11 cellular contexts compared by ENCODE assay signal in the genomic region with DNA sequence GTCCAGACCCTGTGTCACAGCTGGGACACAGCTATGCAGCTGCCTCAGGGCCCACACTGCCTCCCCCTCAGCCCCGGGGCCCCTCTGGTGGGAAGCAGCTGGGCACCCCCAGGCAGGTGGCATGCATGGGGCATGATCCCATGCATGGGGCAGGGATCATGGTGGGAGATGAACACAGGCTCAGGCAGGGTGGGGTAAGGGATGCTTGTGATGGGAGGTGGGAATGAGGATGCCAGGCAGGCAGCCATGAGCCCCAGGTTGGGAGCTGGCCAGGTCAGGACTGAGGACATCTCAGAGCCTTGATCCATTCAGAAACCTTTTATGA. TPM values are rescaled to one million over a fixed set of nuclear protein-coding genes. Genes with fewer than 3 reads are reported as not detected.
A peak's percentile ranks its signal among the peaks of the same experiment; 100 is the strongest.
DNase-seq lines count a peak whose midpoint lies in the region; ATAC-seq and TF ChIP-seq lines count a peak whose summit lies in the region.
"Had no signal": no experiment of that assay in that cellular context is flagged by ENCODE, and none has a peak within 500 bp of the region (broad histone marks: within the 10 kb centered on the region; RNA-seq: fewer than 3 reads in every experiment).

No MANE protein-coding gene starts in this region.

- no peaks in the 10 kb centered on the region for H3K9me3 Mint-ChIP-seq in CD8-positive, alpha-beta memory T cell
- H3K9me3 Mint-ChIP-seq in effector memory CD8-positive, alpha-beta T cell = no peaks in the 10 kb centered on the region
- H3K9me3 Mint-ChIP-seq in nephron progenitor cell = no peaks in the 10 kb centered on the region
- H3K9me3 Mint-ChIP-seq: activated T-cell treated with anti-CD3 and anti-CD28 coated beads, Interleukin-2, amount 50 U/mL, for 4 hours had no signal

- H3K36me3 Mint-ChIP-seq in CD8-positive, alpha-beta memory T cell = peaks cover 0 to 69% (median 7%) of the 10 kb centered on the region in 3 donors
- H3K36me3 Mint-ChIP-seq in effector memory CD8-positive, alpha-beta T cell (ENCODE audit: insufficient read depth) = peaks cover 52% of the 10 kb centered on the region
- H3K36me3 Mint-ChIP-seq in nephron progenitor cell (ENCODE audit: low read depth) = peaks cover 13% of the 10 kb centered on the region

- CTCF ChIA-PET in CD8-positive, alpha-beta memory T cell (lab: Charles Lee) = interaction anchor here (0.9 to 27.7 kb wide), 4 partner anchors 14 to 70 kb away, joined by 3 to 485 read pairs (median 6); no protein-coding TSS in a partner anchor

- peak overlapping the region in 4 of 7 donors; percentile 22 to 76 (median 48) for H3K4me3 Mint-ChIP-seq in CD8-positive, alpha-beta memory T cell
- H3K4me3 Mint-ChIP-seq in effector memory CD8-positive, alpha-beta T cell = peak overlapping the region; percentile 42 to 49
- no peak overlapping the region for H3K4me3 Mint-ChIP-seq in nephron progenitor cell
- H3K4me3 Mint-ChIP-seq: activated T-cell treated with anti-CD3 and anti-CD28 coated beads, Interleukin-2, amount 50 U/mL, for 4 hours had no signal

- no peaks in the 10 kb centered on the region for H3K27me3 Mint-ChIP-seq in CD8-positive, alpha-beta memory T cell
- no peaks in the 10 kb centered on the region for H3K27me3 Mint-ChIP-seq in effector memory CD8-positive, alpha-beta T cell
- H3K27me3 Mint-ChIP-seq in nephron progenitor cell (ENCODE audit: low read depth, poor library complexity) = peaks cover 7% of the 10 kb centered on the region

- H3K4me1 Mint-ChIP-seq in CD8-positive, alpha-beta memory T cell = peaks cover 83 to 96% (median 94%) of the 10 kb centered on the region in 3 donors
- peaks cover 64 to 73% of the 10 kb centered on the region in 2 donors for H3K4me1 Mint-ChIP-seq in effector memory CD8-positive, alpha-beta T cell (ENCODE audit: low read depth in 2 of 2)
- peaks cover 64% of the 10 kb centered on the region for H3K4me1 Mint-ChIP-seq in nephron progenitor cell

- no peaks in the 10 kb centered on the region for H3K9me3 ChIP-seq in CD8-positive, alpha-beta memory T cell (ENCODE audit: low read length)
- H3K9me3 ChIP-seq in RWPE2 (ENCODE audit: severe bottlenecking) (no peaks in the 10 kb centered on the region), sigmoid colon (no peaks in the 10 kb centered on the region)
- H3K9me3 ChIP-seq: HAP-1 had no signal

- no peak for DNase-seq in CD8-positive, alpha-beta memory T cell
- no peak for DNase-seq in RWPE2 (ENCODE audit: low spot score)
- no peak for DNase-seq in effector memory CD8-positive, alpha-beta T cell
- DNase-seq in sigmoid colon = no peak
- DNase-seq in nephron progenitor cell = no peak
- DNase-seq in putamen (ENCODE audit: low spot score) = no peak
- DNase-seq in NCI-H128 (lab: John Stamatoyannopoulos, UW; ENCODE audit: unreplicated experiment) = no peak
- DNase-seq: activated T-cell treated with anti-CD3 and anti-CD28 coated beads, Interleukin-2, amount 50 U/mL, for 4 hours; NCI-H1092; occipital lobe had no signal

- no peak overlapping the region for H3K27ac ChIP-seq in CD8-positive, alpha-beta memory T cell (ENCODE audit: low read depth, low read length)
- H3K27ac ChIP-seq in RWPE2 (ENCODE audit: poor library complexity, severe bottlenecking) = peak overlapping the region; percentile 46
- peak overlapping the region; percentile 94 to 99 (median 96) for H3K27ac ChIP-seq in sigmoid colon

- H3K4me1 ChIP-seq in CD8-positive, alpha-beta memory T cell (ENCODE audit: insufficient read depth, low read length) = peaks cover 100% of the 10 kb centered on the region
- H3K4me1 ChIP-seq in RWPE2 (ENCODE audit: insufficient read depth, poor library complexity, severe bottlenecking) = peaks cover 17% of the 10 kb centered on the region
- H3K4me1 ChIP-seq in sigmoid colon = peaks cover 0 to 72% (median 65%) of the 10 kb centered on the region in 4 donors

- no peak for TF ChIP-seq POLR2A in sigmoid colon (IDR thresholded peaks at IDR 0.05)

- POLR2A ChIA-PET in CD8-positive, alpha-beta memory T cell (lab: Charles Lee) = no interaction called here

- no peak for ATAC-seq in RWPE2 (ENCODE audit: low read depth)
- ATAC-seq in effector memory CD8-positive, alpha-beta T cell (replicated peaks) = no peak
- ATAC-seq: activated T-cell treated with anti-CD3 and anti-CD28 coated beads, Interleukin-2, amount 50 U/mL, for 4 hours had no signal

- TF ChIP-seq CTCF in RWPE2 (IDR thresholded peaks at IDR 0.05; ENCODE audit: poor library complexity, severe bottlenecking) = no peak
- TF ChIP-seq CTCF in sigmoid colon (IDR thresholded peaks at IDR 0.05) = no peak
- no peak for TF ChIP-seq CTCF in nephron progenitor cell (IDR thresholded peaks at IDR 0.05)

- TF ChIP-seq EP300 in sigmoid colon (IDR thresholded peaks at IDR 0.05) = no peak

- no peaks in the 10 kb centered on the region for H3K27me3 ChIP-seq in CD8-positive, alpha-beta memory T cell (ENCODE audit: insufficient read depth, low read length, poor library complexity, severe bottlenecking)
- H3K27me3 ChIP-seq in RWPE2 (ENCODE audit: insufficient read depth, poor library complexity, severe bottlenecking) (no peaks in the 10 kb centered on the region), sigmoid colon (no peaks in the 10 kb centered on the region)

- no peaks in the 10 kb centered on the region for H3K36me3 ChIP-seq in CD8-positive, alpha-beta memory T cell (ENCODE audit: insufficient read depth, low read length)
- H3K36me3 ChIP-seq in RWPE2 (ENCODE audit: low read depth) = no peaks in the 10 kb centered on the region
- H3K36me3 ChIP-seq in sigmoid colon = no peaks in the 10 kb centered on the region
- H3K36me3 ChIP-seq: HAP-1 had no signal

- peak overlapping the region; percentile 52 to 94 (median 80) for H3K27ac Mint-ChIP-seq in CD8-positive, alpha-beta memory T cell
- H3K27ac Mint-ChIP-seq in effector memory CD8-positive, alpha-beta T cell = peak overlapping the region; percentile 71 to 95
- no peak overlapping the region for H3K27ac Mint-ChIP-seq in nephron progenitor cell

- intact Hi-C loops in sigmoid colon (cut with DNase I) = no loop called here

- WGBS in sigmoid colon, 2 donors = 95 to 97% methylated on average over 1 of the region's 1 CpG

- H3K4me3 ChIP-seq in CD8-positive, alpha-beta memory T cell (ENCODE audit: low read length) = no peak overlapping the region
- H3K4me3 ChIP-seq in RWPE2 (ENCODE audit: severe bottlenecking) (no peak overlapping the region), sigmoid colon (no peak overlapping the region)
- H3K4me3 ChIP-seq: HAP-1 had no signal

RNA-seq across cellular contexts. Expression of a gene that starts 19.7 kb away (rescaled TPM):
- total RNA-seq in CD8-positive, alpha-beta memory T cell = 10 to 100 TPM; 82.2 to 93.3 TPM
- polyA plus RNA-seq in CD8-positive, alpha-beta memory T cell = 167 TPM
- 10 to 100 TPM; 10.9 to 32.7 (median 19.2) TPM for total RNA-seq in sigmoid colon
- 10 to 100 TPM; 69.1 to 92.0 (median 77.0) TPM for polyA plus RNA-seq in sigmoid colon

RNA-seq across cellular contexts. Expression of a gene that starts 23.5 kb away (rescaled TPM):
- total RNA-seq in CD8-positive, alpha-beta memory T cell = 10 to 100 TPM; 73.8 to 75.5 TPM
- polyA plus RNA-seq in CD8-positive, alpha-beta memory T cell = 52.2 TPM
- total RNA-seq in sigmoid colon = 10 to 100 TPM in 2 of 4 donors, 1 to 10 TPM in 2; 6.0 to 11.9 (median 9.7) TPM
- polyA plus RNA-seq in sigmoid colon = 10 to 100 TPM; 17.3 to 41.9 (median 24.6) TPM

RNA-seq across cellular contexts. Expression of a gene that starts 30.6 kb away (rescaled TPM):
- 1 to 10 TPM; 1.4 to 2.5 TPM for total RNA-seq in CD8-positive, alpha-beta memory T cell
- 0.89 TPM for polyA plus RNA-seq in CD8-positive, alpha-beta memory T cell
- 1 to 10 TPM in 3 of 4 donors, under 1 TPM in 1; 0.16 to 4.2 (median 2.6) TPM for total RNA-seq in sigmoid colon
- 1 to 10 TPM in 1 of 3 donors, under 1 TPM in 1, not detected in 1; 0.70 to 1.8 TPM for polyA plus RNA-seq in sigmoid colon

RNA-seq across cellular contexts. Expression of a gene that starts 44.3 kb away (rescaled TPM):
- total RNA-seq in CD8-positive, alpha-beta memory T cell = 10 to 100 TPM; 32.9 to 43.2 TPM
- polyA plus RNA-seq in CD8-positive, alpha-beta memory T cell = 28.7 TPM
- 10 to 100 TPM; 22.8 to 27.7 (median 25.5) TPM for total RNA-seq in sigmoid colon
- polyA plus RNA-seq in sigmoid colon = 10 to 100 TPM; 25.2 to 51.1 (median 37.7) TPM

Comparison
In these comparisons a context has a peak if more than half of its experiments do, and no peak if none do; other contexts are left out.
1. RNA of a gene that starts 23.5 kb away (total RNA-seq): 73.8 to 75.5 TPM in CD8-positive, alpha-beta memory T cell; 6.0 to 11.9 TPM in sigmoid colon; every median in the first group is over 4 times any median in the second.